Comparison of ENCODE assay signal across 1 cellular context in genomic region chr2:9538000-9538507, GRCh38.
TF ChIP-seq lines count a peak whose summit lies in the region.

No MANE protein-coding gene starts in this region.

TF ChIP-seq in GM23338, 12 proteins besides CTCF, POLR2A, EP300 and RAD21 (continued from another document):
- TF ChIP-seq ZNF462 (CRISPR knock-in tag; IDR thresholded peaks at IDR 0.05) (no peak), EZH2phosphoT487 (IDR thresholded peaks at IDR 0.05; ENCODE audit: unreplicated experiment) (no peak)
